16 cellular contexts compared by ENCODE assay signal in the genomic region with DNA sequence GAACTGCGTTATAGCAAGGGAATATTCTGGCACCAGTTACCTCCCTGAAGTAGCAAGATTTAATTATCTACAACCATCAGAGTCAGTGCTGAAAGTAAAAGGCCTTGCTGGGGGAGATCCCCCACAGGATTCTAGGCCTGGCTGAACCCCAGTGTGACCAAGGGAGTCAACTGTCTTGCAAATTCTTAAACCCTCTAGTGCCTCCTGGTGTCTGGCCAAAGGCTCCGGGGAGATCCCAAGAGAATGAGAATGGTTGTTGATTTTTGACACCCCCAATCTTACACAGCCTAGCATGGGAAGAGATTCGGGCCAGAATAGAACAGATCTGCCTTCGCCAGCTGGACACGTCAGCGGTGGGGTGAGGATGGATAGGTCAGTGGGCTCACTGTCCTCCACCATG.
DNase-seq lines count a peak whose midpoint lies in the region; ATAC-seq and TF ChIP-seq lines count a peak whose summit lies in the region.
"Had no signal": no experiment of that assay in that cellular context is flagged by ENCODE, and none has a peak within 500 bp of the region (broad histone marks: within the 10 kb centered on the region; RNA-seq: fewer than 3 reads in every experiment).

No MANE protein-coding gene starts in this region.

- no peak overlapping the region for H3K18ac ChIP-seq in mesendoderm (ENCODE audit: low read length)

- H3K27me3 ChIP-seq in GM23338 (ENCODE audit: insufficient read depth) (no peaks in the 10 kb centered on the region), mesendoderm (ENCODE audit: insufficient read depth, low read length, poor library complexity) (no peaks in the 10 kb centered on the region), testis (no peaks in the 10 kb centered on the region)
- H3K27me3 ChIP-seq: hepatocyte, transverse colon had no signal

- no peak overlapping the region for H3K4me2 ChIP-seq in GM23338
- H3K4me2 ChIP-seq in mesendoderm (ENCODE audit: low read length) = no peak overlapping the region
- H3K4me2 ChIP-seq: hepatocyte had no signal

- H4K8ac ChIP-seq in mesendoderm (ENCODE audit: low read depth, low read length) = no peak overlapping the region

- no peak overlapping the region for H2AFZ ChIP-seq in GM23338
- H2AFZ ChIP-seq: hepatocyte had no signal

- H3K36me3 Mint-ChIP-seq in GM23338 (ENCODE audit: low read depth) = no peaks in the 10 kb centered on the region; the same call in 2 of the 3 replicates
- no peaks in the 10 kb centered on the region for H3K36me3 Mint-ChIP-seq in activated CD8-positive, alpha-beta T cell treated with anti-CD3 and anti-CD28 coated beads for 36 hours (ENCODE audit: low read depth)
- H3K36me3 Mint-ChIP-seq: CD14-positive monocyte had no signal

- no peak overlapping the region for H2BK15ac ChIP-seq in mesendoderm (replicated peaks; ENCODE audit: low read depth)

- intact Hi-C loops in activated CD8-positive, alpha-beta T cell treated with anti-CD3 and anti-CD28 coated beads for 36 hours (cut with micrococcal nuclease) = loop anchor here (5.0 kb wide), 1 partner anchor 98 kb away; no protein-coding TSS in a partner anchor
- intact Hi-C loops in testis (cut with DNase I; ENCODE audit: low total_unique reads) = no loop called here
- intact Hi-C loops in head of caudate nucleus (cut with DNase I) = no loop called here

- no peak overlapping the region for H3K4ac ChIP-seq in mesendoderm (ENCODE audit: low read depth, low read length)

- peak; percentile 58 to 67 for TF ChIP-seq CTCF in GM23338 (conservative IDR thresholded peaks at IDR 0.05; ENCODE audit: low read depth in 2 of 2)
- TF ChIP-seq CTCF in LNCaP clone FGC (IDR thresholded peaks at IDR 0.05; ENCODE audit: control insufficient read depth, extremely low read depth, insufficient read depth) = 0 out of 2 replicates have a peak, but pooled peaks have one; percentile 17
- peak; percentile 23 for TF ChIP-seq CTCF in activated CD8-positive, alpha-beta T cell treated with anti-CD3 and anti-CD28 coated beads for 36 hours (IDR thresholded peaks at IDR 0.05)
- no peak for TF ChIP-seq CTCF in testis (IDR thresholded peaks at IDR 0.05)

- no peak for TF ChIP-seq POLR2A in testis (IDR thresholded peaks at IDR 0.05)

- H3K4me3 Mint-ChIP-seq in GM23338 = no peak overlapping the region
- no peak overlapping the region for H3K4me3 Mint-ChIP-seq in activated CD8-positive, alpha-beta T cell treated with anti-CD3 and anti-CD28 coated beads for 36 hours
- H3K4me3 Mint-ChIP-seq: CD14-positive monocyte; naive B cell; T-helper 1 cell treated with Interleukin-12 subunit alpha and Interleukin-12 subunit beta and Interleukin-4 antibody, amounts not matched to agents 30 μg/mL and 1 μg/mL, for 36 hours had no signal

- no peaks in the 10 kb centered on the region; the same call in 1 of the 3 replicates for H3K9me3 Mint-ChIP-seq in GM23338
- H3K9me3 Mint-ChIP-seq in activated CD8-positive, alpha-beta T cell treated with anti-CD3 and anti-CD28 coated beads for 36 hours = no peaks in the 10 kb centered on the region

- DNase-seq in GM23338 (ENCODE audit: low spot score) (peak; percentile 58), LNCaP clone FGC (ENCODE audit: low read depth) (no peak), mesendoderm (peak; percentile 27), testis (no peak), head of caudate nucleus (no peak)
- peak; percentile 46 for DNase-seq in activated CD8-positive, alpha-beta T cell treated with anti-CD3 and anti-CD28 coated beads for 36 hours
- DNase-seq in activated CD4-positive, alpha-beta T cell treated with anti-CD3 and anti-CD28 coated beads, Interleukin-2, amount 50 U/mL, for 48 hours = no peak
- DNase-seq: activated CD4-positive, alpha-beta T cell treated with anti-CD3 and anti-CD28 coated beads for 48 hours; naive B cell; NCI-H1436 treated with DMSO at 0.1 percent for 48 hours; NCI-H446 treated with DMSO at 0.1 percent for 48 hours; transverse colon had no signal

- H2BK5ac ChIP-seq in mesendoderm (ENCODE audit: low read length) = no peak overlapping the region

- CTCF ChIA-PET in activated CD8-positive, alpha-beta T cell treated with anti-CD3 and anti-CD28 coated beads for 36 hours (lab: Charles Lee) = interaction anchor here (0.7 to 3.4 kb wide), 2 partner anchors 99 to 141 kb away, joined by 3 to 24 read pairs; no protein-coding TSS in a partner anchor

- WGBS in mesendoderm (ENCODE audit: extremely low coverage, insufficient coverage, low lambda C conversion rate) = no CpG with 5 or more reads among the region's 6 CpGs
- 88 to 90% methylated on average over 6 of the region's 6 CpGs for WGBS in testis, 2 donors

- H3K4me1 ChIP-seq in GM23338 (ENCODE audit: insufficient read depth) (no peaks in the 10 kb centered on the region), mesendoderm (ENCODE audit: control insufficient read depth, low read depth, low read length) (no peaks in the 10 kb centered on the region), testis (peaks cover 3% of the 10 kb centered on the region)

- no peaks in the 10 kb centered on the region for H3K79me1 ChIP-seq in mesendoderm (ENCODE audit: low read length)

- H2BK120ac ChIP-seq in mesendoderm (ENCODE audit: low read depth, low read length) = no peak overlapping the region

- no peak overlapping the region for H3K56ac ChIP-seq in mesendoderm (ENCODE audit: low read length)

- peak; percentile 60 for ATAC-seq in GM23338
- peak; percentile 49 for ATAC-seq in activated CD8-positive, alpha-beta T cell treated with anti-CD3 and anti-CD28 coated beads for 36 hours

- POLR2A ChIA-PET in activated CD8-positive, alpha-beta T cell treated with anti-CD3 and anti-CD28 coated beads for 36 hours (lab: Charles Lee) = no interaction called here

- H2AK5ac ChIP-seq in mesendoderm (ENCODE audit: low read length) = no peak overlapping the region

- no peaks in the 10 kb centered on the region for H3K9me3 ChIP-seq in testis
- H3K9me3 ChIP-seq: esophagus muscularis mucosa, transverse colon had no signal

- H3K36me3 ChIP-seq in GM23338 (ENCODE audit: insufficient read depth) (no peaks in the 10 kb centered on the region), mesendoderm (ENCODE audit: control insufficient read depth, insufficient read depth, low read length) (no peaks in the 10 kb centered on the region), testis (ENCODE audit: low read depth, missing control alignments) (no peaks in the 10 kb centered on the region)
- H3K36me3 ChIP-seq: esophagus muscularis mucosa, transverse colon had no signal

- no peak overlapping the region for H3K4me3 ChIP-seq in GM23338
- no peak overlapping the region for H3K4me3 ChIP-seq in LNCaP clone FGC (ENCODE audit: low read depth, low read length)
- no peak overlapping the region for H3K4me3 ChIP-seq in mesendoderm (ENCODE audit: low read length)
- H3K4me3 ChIP-seq in testis = no peak overlapping the region
- H3K4me3 ChIP-seq: esophagus muscularis mucosa, hepatocyte, transverse colon had no signal

- no peak overlapping the region for H3K9ac ChIP-seq in mesendoderm (ENCODE audit: low read length)

- no peaks in the 10 kb centered on the region for H3F3A ChIP-seq in GM23338 (replicated peaks; ENCODE audit: low read depth)

- peaks cover 6% of the 10 kb centered on the region; the same call in 1 of the 2 replicates for H3K9me2 ChIP-seq in GM23338 (ENCODE audit: insufficient read depth)

- H4K5ac ChIP-seq in mesendoderm (ENCODE audit: low read length) = no peak overlapping the region

- H3K4me1 Mint-ChIP-seq in GM23338 = peaks cover 21% of the 10 kb centered on the region
- no peaks in the 10 kb centered on the region for H3K4me1 Mint-ChIP-seq in activated CD8-positive, alpha-beta T cell treated with anti-CD3 and anti-CD28 coated beads for 36 hours (ENCODE audit: low read depth)
- H3K4me1 Mint-ChIP-seq: CD14-positive monocyte, naive B cell had no signal

- H3K79me2 ChIP-seq in GM23338 (replicated peaks; ENCODE audit: insufficient read depth) (no peaks in the 10 kb centered on the region), mesendoderm (ENCODE audit: control insufficient read depth, insufficient read depth, low read length) (no peaks in the 10 kb centered on the region)
- H3K79me2 ChIP-seq: hepatocyte had no signal

- no peaks in the 10 kb centered on the region for H4K20me1 ChIP-seq in GM23338 (replicated peaks; ENCODE audit: insufficient read depth)

- no peak overlapping the region for H3K27ac Mint-ChIP-seq in GM23338
- H3K27ac Mint-ChIP-seq in activated CD8-positive, alpha-beta T cell treated with anti-CD3 and anti-CD28 coated beads for 36 hours = no peak overlapping the region
- H3K27ac Mint-ChIP-seq: CD14-positive monocyte; naive B cell; T-helper 1 cell treated with Interleukin-12 subunit alpha and Interleukin-12 subunit beta and Interleukin-4 antibody, amounts not matched to agents 30 μg/mL and 1 μg/mL, for 36 hours had no signal

- H3K23ac ChIP-seq in mesendoderm (ENCODE audit: low read length) = no peak overlapping the region

- H3K27me3 Mint-ChIP-seq in GM23338 (ENCODE audit: insufficient read depth, low read depth, poor library complexity) = peaks cover 7% of the 10 kb centered on the region
- H3K27me3 Mint-ChIP-seq in activated CD8-positive, alpha-beta T cell treated with anti-CD3 and anti-CD28 coated beads for 36 hours = peaks cover 14% of the 10 kb centered on the region

- H3K27ac ChIP-seq in GM23338 (ENCODE audit: low read depth) = no peak overlapping the region
- H3K27ac ChIP-seq in mesendoderm (ENCODE audit: low read depth, low read length) = no peak overlapping the region
- no peak overlapping the region for H3K27ac ChIP-seq in testis
- H3K27ac ChIP-seq: esophagus muscularis mucosa, hepatocyte, transverse colon had no signal

Comparison
In these comparisons a context has a peak if more than half of its experiments do, and no peak if none do; other contexts are left out.
1. DNase-seq: peak in GM23338 (single experiment), activated CD8-positive, alpha-beta T cell treated with anti-CD3 and anti-CD28 coated beads for 36 hours (single experiment) and mesendoderm (single experiment); none in LNCaP clone FGC (single experiment), testis (single experiment), activated CD4-positive, alpha-beta T cell treated with anti-CD3 and anti-CD28 coated beads, Interleukin-2, amount 50 U/mL, for 48 hours (0 of 2) and head of caudate nucleus (0 of 42).
2. CTCF ChIP-seq: peak in GM23338 (2 of 2), LNCaP clone FGC (single experiment) and activated CD8-positive, alpha-beta T cell treated with anti-CD3 and anti-CD28 coated beads for 36 hours (single experiment); none in testis (0 of 3).